Comparison of ENCODE assay signal across 20 cellular contexts in the genomic region with DNA sequence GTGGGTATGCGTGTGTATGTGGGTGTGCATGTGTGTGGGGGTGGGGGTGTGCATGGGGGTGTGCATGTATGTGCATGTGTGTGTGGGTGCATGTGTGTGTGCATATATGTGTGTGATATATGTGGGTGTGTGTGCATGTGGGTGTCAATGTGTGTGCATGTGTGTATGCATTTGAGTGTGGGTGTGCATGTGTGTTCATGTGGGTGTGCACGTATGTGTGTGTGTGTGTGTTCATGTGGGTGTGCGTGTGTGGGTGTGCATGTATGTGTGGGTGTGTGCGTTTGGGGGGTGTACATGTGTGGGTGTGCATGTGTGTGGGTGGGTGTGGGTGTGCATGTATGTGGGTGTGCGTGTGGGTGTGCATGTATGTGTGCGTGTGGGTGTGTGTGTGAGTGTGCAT. TPM values are rescaled to one million over a fixed set of nuclear protein-coding genes. Genes with fewer than 3 reads are reported as not detected.
A peak's percentile ranks its signal among the peaks of the same experiment; 100 is the strongest.
DNase-seq lines count a peak whose midpoint lies in the region; ATAC-seq, FAIRE-seq and TF ChIP-seq lines count a peak whose summit lies in the region.
"Had no signal": no experiment of that assay in that cellular context is flagged by ENCODE, and none has a peak within 500 bp of the region (broad histone marks: within the 10 kb centered on the region; RNA-seq: fewer than 3 reads in every experiment).

No MANE protein-coding gene starts in this region.

- H3K4me2 ChIP-seq in GM23338: no peak overlapping the region
- no peak overlapping the region for H3K4me2 ChIP-seq in neuronal stem cell (ENCODE audit: insufficient read depth, low read length, poor library complexity, severe bottlenecking)
- no peak overlapping the region for H3K4me2 ChIP-seq in smooth muscle cell
- H3K4me2 ChIP-seq: BLaER1 had no signal

- H3K9me3 ChIP-seq in neuronal stem cell (replicated peaks in 1 of 2; ENCODE audit: control insufficient read depth in 2 of 2, insufficient read depth in 1 of 2, low read depth in 1 of 2, low read length in 2 of 2): peaks cover 7 to 10% of the 10 kb centered on the region in 2 donors
- H3K9me3 ChIP-seq in smooth muscle cell (replicated peaks; ENCODE audit: low read depth): no peaks in the 10 kb centered on the region
- H3K9me3 ChIP-seq: HAP-1, MG63 had no signal

- no peak for ATAC-seq in GM23338
- ATAC-seq: Panc1 had no signal

- H3K4me1 ChIP-seq in GM23338 (ENCODE audit: insufficient read depth) (peaks cover 4% of the 10 kb centered on the region; the same call in 1 of the 2 replicates), neuronal stem cell (ENCODE audit: control insufficient read depth in 2 of 2, insufficient read depth in 1 of 2, low read depth in 1 of 2, low read length in 2 of 2) (peaks cover 0 to 6% of the 10 kb centered on the region in 2 donors), smooth muscle cell (ENCODE audit: low read depth) (no peaks in the 10 kb centered on the region)
- H3K4me1 ChIP-seq: HAP-1 had no signal

- peaks cover 30% of the 10 kb centered on the region for H3K36me3 Mint-ChIP-seq in GM23338 (ENCODE audit: low read depth)
- H3K36me3 Mint-ChIP-seq in brain: peaks cover 80% of the 10 kb centered on the region
- H3K36me3 Mint-ChIP-seq in activated CD4-positive, alpha-beta T cell treated with anti-CD3 and anti-CD28 coated beads, Interleukin-2, amount 10 ng/mL, durations not matched to agents 24 days and 14 days (ENCODE audit: low read depth): no peaks in the 10 kb centered on the region

- H3F3A ChIP-seq in GM23338 (replicated peaks; ENCODE audit: low read depth) (peaks cover 15% of the 10 kb centered on the region; the same call in 1 of the 2 replicates), smooth muscle cell (ENCODE audit: low read depth) (no peaks in the 10 kb centered on the region)

- no peaks in the 10 kb centered on the region for H3K36me3 ChIP-seq in GM23338 (ENCODE audit: insufficient read depth)
- H3K36me3 ChIP-seq in neuronal stem cell (replicated peaks in 1 of 2; ENCODE audit: control insufficient read depth in 2 of 2, insufficient read depth in 2 of 2, low read length in 2 of 2): peaks cover 10 to 20% of the 10 kb centered on the region in 2 donors
- no peaks in the 10 kb centered on the region for H3K36me3 ChIP-seq in smooth muscle cell (ENCODE audit: low read depth)
- H3K36me3 ChIP-seq: HAP-1 had no signal

- DNase-seq in GM23338 (ENCODE audit: low spot score): no peak
- DNase-seq in HTR-8/SVneo (ENCODE audit: insufficient read length, low spot score): no peak
- DNase-seq in neuronal stem cell (ENCODE audit: low spot score): no peak
- DNase-seq in smooth muscle cell (lab: John Stamatoyannopoulos, UW; ENCODE audit: unreplicated experiment): no peak
- DNase-seq in activated CD4-positive, alpha-beta T cell treated with anti-CD3 and anti-CD28 coated beads, Interleukin-2, amount 10 ng/mL, durations not matched to agents 24 days and 14 days: no peak
- no peak for DNase-seq in MV-4-11 (lab: John Stamatoyannopoulos, UW)
- no peak for DNase-seq in stimulated activated CD4-positive, alpha-beta T cell treated with anti-CD3 and anti-CD28 coated beads, Interleukin-2, amount 100 ng/mL, for 48 hours
- DNase-seq: CD4-positive, alpha-beta T cell; COR-L47; DMS79; MG63; NCI-H1048; NCI-H1417 treated with DMSO at 0.1 percent for 48 hours; NCI-H187; NCI-H748 treated with DMSO at 0.1 percent for 48 hours; NK-92 treated with Interleukin-12 subunit alpha and Interleukin-12 subunit beta, amount 100 ng/mL, for 24 hours had no signal

- H3K4me3 ChIP-seq in GM23338 (no peak overlapping the region), neuronal stem cell (ENCODE audit: low read length in 2 of 2) (peak overlapping the region in 1 of 2 donors; percentile 71), smooth muscle cell (no peak overlapping the region)
- H3K4me3 ChIP-seq: BLaER1, HAP-1, MG63 had no signal

- H2BK120ac ChIP-seq in neuronal stem cell (ENCODE audit: low read depth, low read length): no peak overlapping the region

- H2BK12ac ChIP-seq in neuronal stem cell (ENCODE audit: low read length): no peak overlapping the region

- peak; percentile 85 for FAIRE-seq in HTR-8/SVneo (lab: Jason Lieb, UNC)

- H3K14ac ChIP-seq in neuronal stem cell (ENCODE audit: low read length): peak overlapping the region; percentile 92

- peaks cover 6% of the 10 kb centered on the region; the same call in 1 of the 2 replicates for H4K20me1 ChIP-seq in GM23338 (replicated peaks; ENCODE audit: insufficient read depth)
- H4K20me1 ChIP-seq in smooth muscle cell (ENCODE audit: low read depth): peaks cover 98% of the 10 kb centered on the region

- H3K9me2 ChIP-seq in GM23338 (ENCODE audit: insufficient read depth): no peaks in the 10 kb centered on the region; the same call in 1 of the 2 replicates

- H3K79me2 ChIP-seq in GM23338 (replicated peaks; ENCODE audit: insufficient read depth) (peaks cover 57% of the 10 kb centered on the region), smooth muscle cell (ENCODE audit: low read depth) (peaks cover 65% of the 10 kb centered on the region)

- peak overlapping the region; percentile 17 for H3K9ac ChIP-seq in neuronal stem cell (ENCODE audit: low read depth, low read length, poor library complexity)
- no peak overlapping the region for H3K9ac ChIP-seq in smooth muscle cell (ENCODE audit: low read depth)
- H3K9ac ChIP-seq: BLaER1 had no signal

- H3K4me1 Mint-ChIP-seq in GM23338 (peaks cover 8% of the 10 kb centered on the region), brain (peaks cover 46% of the 10 kb centered on the region)
- peaks cover 3% of the 10 kb centered on the region for H3K4me1 Mint-ChIP-seq in activated CD4-positive, alpha-beta T cell treated with anti-CD3 and anti-CD28 coated beads, Interleukin-2, amount 10 ng/mL, durations not matched to agents 24 days and 14 days

- H3K27ac ChIP-seq in GM23338 (ENCODE audit: low read depth): 0 out of 2 replicates have a peak overlapping the region, but pooled peaks have one; percentile 9
- H3K27ac ChIP-seq in neuronal stem cell (replicated peaks; ENCODE audit: low read length): peak overlapping the region; percentile 23
- no peak overlapping the region for H3K27ac ChIP-seq in smooth muscle cell (ENCODE audit: low read depth)
- H3K27ac ChIP-seq: BLaER1 had no signal

- H3K4me3 Mint-ChIP-seq in GM23338 (no peak overlapping the region), brain (no peak overlapping the region)
- no peak overlapping the region for H3K4me3 Mint-ChIP-seq in activated CD4-positive, alpha-beta T cell treated with anti-CD3 and anti-CD28 coated beads, Interleukin-2, amount 10 ng/mL, durations not matched to agents 24 days and 14 days
- H3K4me3 Mint-ChIP-seq: CD4-positive, alpha-beta T cell had no signal

- H3K27ac Mint-ChIP-seq in GM23338 (peak overlapping the region; percentile 78), brain (peak overlapping the region in 4 of 5 experiments; percentile 51 to 93 (median 90))
- no peak overlapping the region for H3K27ac Mint-ChIP-seq in activated CD4-positive, alpha-beta T cell treated with anti-CD3 and anti-CD28 coated beads, Interleukin-2, amount 10 ng/mL, durations not matched to agents 24 days and 14 days
- H3K27ac Mint-ChIP-seq: CD4-positive, alpha-beta T cell had no signal

- no peak overlapping the region for H2BK5ac ChIP-seq in neuronal stem cell (ENCODE audit: low read length)

- H3K9me3 Mint-ChIP-seq in GM23338 (peaks cover 14% of the 10 kb centered on the region; the same call in 2 of the 3 replicates), brain (peaks cover 7 to 28% (median 15%) of the 10 kb centered on the region in 5 experiments)
- H3K9me3 Mint-ChIP-seq in activated CD4-positive, alpha-beta T cell treated with anti-CD3 and anti-CD28 coated beads, Interleukin-2, amount 10 ng/mL, durations not matched to agents 24 days and 14 days: peaks cover 6% of the 10 kb centered on the region
- H3K9me3 Mint-ChIP-seq: CD4-positive, alpha-beta T cell had no signal

- H3K27me3 Mint-ChIP-seq in GM23338 (ENCODE audit: insufficient read depth, low read depth, poor library complexity): peaks cover 11% of the 10 kb centered on the region
- H3K27me3 Mint-ChIP-seq in brain: no peaks in the 10 kb centered on the region
- H3K27me3 Mint-ChIP-seq in activated CD4-positive, alpha-beta T cell treated with anti-CD3 and anti-CD28 coated beads, Interleukin-2, amount 10 ng/mL, durations not matched to agents 24 days and 14 days: no peaks in the 10 kb centered on the region
- H3K27me3 Mint-ChIP-seq: CD4-positive, alpha-beta T cell had no signal

- WGBS in neuronal stem cell (ENCODE audit: extremely low coverage in 2 of 2, insufficient read length in 2 of 2, insufficient replicate concordance in 1 of 2), 2 donors: no CpG with 5 or more reads among the region's 6 CpGs
- 100% methylated on average over 6 of the region's 6 CpGs for WGBS in smooth muscle cell (ENCODE audit: low lambda C conversion rate)

- H4K91ac ChIP-seq in neuronal stem cell (ENCODE audit: low read depth, low read length, poor library complexity): peak overlapping the region; percentile 1

- H2AFZ ChIP-seq in GM23338 (no peak overlapping the region), neuronal stem cell (ENCODE audit: low read length) (no peak overlapping the region), smooth muscle cell (ENCODE audit: low read depth) (no peak overlapping the region)

- H2AK5ac ChIP-seq in neuronal stem cell (ENCODE audit: low read depth, low read length): no peak overlapping the region

- no peak overlapping the region for H3K4ac ChIP-seq in neuronal stem cell (ENCODE audit: low read length)

- H3K23ac ChIP-seq in neuronal stem cell (ENCODE audit: low read depth, low read length, poor library complexity): peak overlapping the region; percentile 26

- intact Hi-C loops in activated CD4-positive, alpha-beta T cell treated with anti-CD3 and anti-CD28 coated beads, Interleukin-2, amount 10 ng/mL, durations not matched to agents 24 days and 14 days (cut with micrococcal nuclease): no loop called here

- H3K79me1 ChIP-seq in neuronal stem cell (ENCODE audit: low read depth, low read length): peaks cover 27% of the 10 kb centered on the region

- no peak overlapping the region for H3K18ac ChIP-seq in neuronal stem cell (ENCODE audit: low read length)

- peak overlapping the region; percentile 78 for H4K8ac ChIP-seq in neuronal stem cell (ENCODE audit: low read depth, low read length)

- H2BK15ac ChIP-seq in neuronal stem cell (ENCODE audit: low read length): no peak overlapping the region

- TF ChIP-seq CTCF in GM23338 (conservative IDR thresholded peaks at IDR 0.05; ENCODE audit: low read depth in 2 of 2) (no peak), brain (conservative IDR thresholded peaks at IDR 0.05) (no peak), smooth muscle cell (IDR thresholded peaks at IDR 0.05; ENCODE audit: borderline replicate concordance, insufficient read depth, poor library complexity, severe bottlenecking) (no peak)

- H3K27me3 ChIP-seq in GM23338 (ENCODE audit: insufficient read depth) (no peaks in the 10 kb centered on the region), neuronal stem cell (ENCODE audit: control insufficient read depth in 3 of 3, insufficient read depth in 3 of 3, low read depth in 1 of 3, low read length in 3 of 3) (no peaks in the 10 kb centered on the region), smooth muscle cell (ENCODE audit: low read depth) (no peaks in the 10 kb centered on the region)
- H3K27me3 ChIP-seq: BLaER1, MG63 had no signal

RNA-seq across cellular contexts. Expression of gene GTF2IRD1, which starts 42.6 kb away (rescaled TPM):
- 21.9 and 28.7 TPM in 2 replicates for total RNA-seq in GM23338 (2014; rRNA removed; shearing (Covaris generic))
- polyA plus RNA-seq in GM23338 (2016; fragmentation: Nextera tagmentation; extraction: Ambion mirVana) (37.1 and 40.9 TPM in 2 replicates), brain (ENCODE audit: insufficient read depth, low read depth, low replicate concordance) (33.6 TPM), smooth muscle cell (38.5 and 41.5 TPM in 2 replicates)
- 87.8 TPM for polyA plus RNA-seq in neuronal stem cell (2013, experiment 1 of 2)
- 87.6 TPM for polyA plus RNA-seq in neuronal stem cell (2013, experiment 2 of 2)
- 18.3 and 20.0 TPM in 2 replicates for total RNA-seq in smooth muscle cell
- total RNA-seq in activated CD4-positive, alpha-beta T cell treated with anti-CD3 and anti-CD28 coated beads, Interleukin-2, amount 10 ng/mL, durations not matched to agents 24 days and 14 days: 1.4 and 2.7 TPM in 2 replicates
